ENCODE assay signal across 2 cellular contexts in the genomic region with DNA sequence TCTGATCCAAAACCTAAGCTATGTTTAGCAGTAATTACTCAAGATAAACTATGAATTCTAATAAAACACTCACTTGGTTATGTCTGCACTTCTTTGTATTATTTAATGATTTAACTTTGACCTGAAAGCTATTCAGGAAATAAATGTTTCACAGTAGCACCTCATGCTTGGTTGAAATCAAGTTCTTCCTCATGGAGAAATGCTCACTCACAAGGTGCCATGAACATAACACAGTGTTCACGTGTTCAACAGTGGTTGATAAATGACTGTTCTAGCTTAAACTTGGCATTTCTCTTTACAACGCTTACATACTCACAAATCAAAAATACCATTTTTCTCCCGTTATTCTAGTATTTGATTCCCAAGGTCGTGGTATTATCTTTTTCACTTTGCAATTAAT.
TF ChIP-seq lines count a peak whose summit lies in the region.

No MANE protein-coding gene starts in this region.

TF ChIP-seq in GM23338, 12 proteins besides CTCF, POLR2A, EP300 and RAD21:
- no peak for TF ChIP-seq ZNF331 (CRISPR knock-in tag; IDR thresholded peaks at IDR 0.05; ENCODE audit: low read depth)
TF ChIP-seq in GM23338: peak in this region for 0.

TF ChIP-seq in IMR-90, 13 proteins besides CTCF, POLR2A, EP300 and RAD21:
- TF ChIP-seq RCOR1 (IDR thresholded peaks at IDR 0.05; ENCODE audit: insufficient replicate concordance, low read length), result no peak
- TF ChIP-seq CHD1 (IDR thresholded peaks at IDR 0.05; ENCODE audit: low read depth, low read length), result no peak
- TF ChIP-seq, protein P1, sequence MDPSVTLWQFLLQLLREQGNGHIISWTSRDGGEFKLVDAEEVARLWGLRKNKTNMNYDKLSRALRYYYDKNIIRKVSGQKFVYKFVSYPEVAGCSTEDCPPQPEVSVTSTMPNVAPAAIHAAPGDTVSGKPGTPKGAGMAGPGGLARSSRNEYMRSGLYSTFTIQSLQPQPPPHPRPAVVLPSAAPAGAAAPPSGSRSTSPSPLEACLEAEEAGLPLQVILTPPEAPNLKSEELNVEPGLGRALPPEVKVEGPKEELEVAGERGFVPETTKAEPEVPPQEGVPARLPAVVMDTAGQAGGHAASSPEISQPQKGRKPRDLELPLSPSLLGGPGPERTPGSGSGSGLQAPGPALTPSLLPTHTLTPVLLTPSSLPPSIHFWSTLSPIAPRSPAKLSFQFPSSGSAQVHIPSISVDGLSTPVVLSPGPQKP (IDR thresholded peaks at IDR 0.05; ENCODE audit: borderline replicate concordance, low read depth, low read length), result no peak
- no peak for TF ChIP-seq FOS (IDR thresholded peaks at IDR 0.05; ENCODE audit: low read depth, low read length)
- no peak for TF ChIP-seq SMC3 (IDR thresholded peaks at IDR 0.05; ENCODE audit: low read depth, low read length)
- TF ChIP-seq MXI1 (IDR thresholded peaks at IDR 0.05; ENCODE audit: borderline replicate concordance, low read depth, low read length), result no peak
- TF ChIP-seq MAZ (IDR thresholded peaks at IDR 0.05; ENCODE audit: borderline replicate concordance, low read depth, low read length), result no peak
- TF ChIP-seq MAFK (IDR thresholded peaks at IDR 0.05; ENCODE audit: low read depth, low read length), result no peak
- TF ChIP-seq CEBPB (IDR thresholded peaks at IDR 0.05; ENCODE audit: low read depth, low read length), result no peak
- TF ChIP-seq BHLHE40 (IDR thresholded peaks at IDR 0.05; ENCODE audit: low read depth, low read length), result no peak
- TF ChIP-seq RFX5 (IDR thresholded peaks at IDR 0.05; ENCODE audit: low read depth, low read length), result no peak
- TF ChIP-seq NFE2L2 (IDR thresholded peaks at IDR 0.05; ENCODE audit: low read depth, low read length), result no peak
- no peak for TF ChIP-seq USF2 (IDR thresholded peaks at IDR 0.05; ENCODE audit: low read depth, low read length)
